ENCODE assay signal across 12 cellular contexts in the genomic region with DNA sequence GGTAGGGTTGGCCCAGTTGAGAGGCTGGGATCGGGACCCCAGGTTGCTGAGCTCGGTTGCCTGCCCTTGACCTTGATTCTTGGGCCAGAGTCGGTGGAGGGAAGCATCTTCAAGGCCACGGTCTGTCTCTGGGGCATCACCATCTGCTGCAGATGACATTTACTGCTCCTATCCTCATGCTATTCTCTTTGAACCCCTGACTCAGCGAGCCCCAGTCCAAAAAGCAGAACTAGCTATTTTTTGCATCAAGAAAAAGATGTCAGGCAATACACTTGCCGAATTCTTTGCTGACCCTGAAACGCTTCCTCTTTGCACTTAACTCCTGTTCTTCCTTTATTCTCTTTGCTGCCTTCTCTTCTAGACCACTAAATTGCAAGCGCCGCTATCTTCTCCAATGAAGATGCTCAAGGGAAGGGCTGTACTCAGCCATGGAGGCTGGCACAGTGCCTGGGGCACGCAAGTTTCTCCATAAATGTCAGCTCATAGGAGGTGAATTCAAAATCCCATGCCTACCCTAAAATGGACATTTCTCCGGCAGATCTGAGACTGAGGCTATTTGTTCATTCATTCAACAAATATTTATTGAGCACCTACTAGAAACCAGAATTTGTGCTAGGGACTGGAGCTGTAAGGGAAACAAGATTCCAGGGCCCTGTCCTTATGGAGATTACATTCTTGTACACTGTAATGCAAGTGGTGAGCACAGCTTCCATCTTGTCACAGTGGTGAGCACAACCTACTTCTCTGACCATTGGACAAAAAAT. TPM values are rescaled to one million over a fixed set of nuclear protein-coding genes. Genes with fewer than 3 reads are reported as not detected.
DNase-seq lines count a peak whose midpoint lies in the region; ATAC-seq and TF ChIP-seq lines count a peak whose summit lies in the region.
"Had no signal": no experiment of that assay in that cellular context is flagged by ENCODE, and none has a peak within 500 bp of the region (broad histone marks: within the 10 kb centered on the region; RNA-seq: fewer than 3 reads in every experiment).

No MANE protein-coding gene starts in this region.

- H3K27me3 ChIP-seq in ACC112 (ENCODE audit: insufficient read depth, low read length): no peaks in the 10 kb centered on the region
- H3K27me3 ChIP-seq in naive thymus-derived CD4-positive, alpha-beta T cell (ENCODE audit: control insufficient read depth in 2 of 2, insufficient read depth in 2 of 2, low read length in 2 of 2): no peaks in the 10 kb centered on the region
- no peaks in the 10 kb centered on the region for H3K27me3 ChIP-seq in WERI-Rb-1 (ENCODE audit: insufficient read depth, low read depth, severe bottlenecking)

- no peaks in the 10 kb centered on the region for H3K9me3 Mint-ChIP-seq in effector memory CD8-positive, alpha-beta T cell
- peaks cover 0 to 2% (median 0%) of the 10 kb centered on the region in 11 donors for H3K9me3 Mint-ChIP-seq in naive thymus-derived CD4-positive, alpha-beta T cell
- H3K9me3 Mint-ChIP-seq in activated CD4-positive, alpha-beta T cell treated with anti-CD3 and anti-CD28 coated beads, Interleukin-2, amount 10 ng/mL, durations not matched to agents 7 days and 5 days: peaks cover 8% of the 10 kb centered on the region
- H3K9me3 Mint-ChIP-seq: CD4-positive, CD25-positive, alpha-beta regulatory T cell; T-cell had no signal

- CTCF ChIA-PET in naive thymus-derived CD4-positive, alpha-beta T cell (lab: Charles Lee): no interaction called here
- CTCF ChIA-PET in activated CD4-positive, alpha-beta T cell treated with anti-CD3 and anti-CD28 coated beads, Interleukin-2, amount 10 ng/mL, durations not matched to agents 7 days and 5 days (lab: Charles Lee): interaction anchor here (1.0 kb wide), 1 partner anchor 14 kb away, joined by 4 read pairs; no protein-coding TSS in a partner anchor

- no peak overlapping the region for H3K4me3 Mint-ChIP-seq in effector memory CD8-positive, alpha-beta T cell
- H3K4me3 Mint-ChIP-seq in naive thymus-derived CD4-positive, alpha-beta T cell: no peak overlapping the region
- no peak overlapping the region for H3K4me3 Mint-ChIP-seq in activated CD4-positive, alpha-beta T cell treated with anti-CD3 and anti-CD28 coated beads, Interleukin-2, amount 10 ng/mL, durations not matched to agents 7 days and 5 days
- H3K4me3 Mint-ChIP-seq: CD4-positive, CD25-positive, alpha-beta regulatory T cell; T-cell had no signal

- H3K36me3 Mint-ChIP-seq in effector memory CD8-positive, alpha-beta T cell (ENCODE audit: insufficient read depth): peaks cover 4% of the 10 kb centered on the region
- H3K36me3 Mint-ChIP-seq in naive thymus-derived CD4-positive, alpha-beta T cell: peaks cover 0 to 8% (median 0%) of the 10 kb centered on the region in 5 donors
- H3K36me3 Mint-ChIP-seq in activated CD4-positive, alpha-beta T cell treated with anti-CD3 and anti-CD28 coated beads, Interleukin-2, amount 10 ng/mL, durations not matched to agents 7 days and 5 days (ENCODE audit: low read depth): no peaks in the 10 kb centered on the region
- H3K36me3 Mint-ChIP-seq: CD4-positive, CD25-positive, alpha-beta regulatory T cell had no signal

- H3K36me3 ChIP-seq in ACC112 (ENCODE audit: insufficient read depth, low read length) (no peaks in the 10 kb centered on the region), WERI-Rb-1 (no peaks in the 10 kb centered on the region)
- no peaks in the 10 kb centered on the region for H3K36me3 ChIP-seq in naive thymus-derived CD4-positive, alpha-beta T cell (ENCODE audit: control insufficient read depth in 2 of 3, insufficient read depth in 3 of 3, low read length in 3 of 3)

- no peak overlapping the region for H2AFZ ChIP-seq in ACC112 (ENCODE audit: low read length, unreplicated experiment)

- H3K4me1 Mint-ChIP-seq in effector memory CD8-positive, alpha-beta T cell (ENCODE audit: low read depth in 2 of 2): peaks cover 7 to 14% of the 10 kb centered on the region in 2 donors
- H3K4me1 Mint-ChIP-seq in naive thymus-derived CD4-positive, alpha-beta T cell: peaks cover 4 to 33% (median 10%) of the 10 kb centered on the region in 7 donors
- H3K4me1 Mint-ChIP-seq in activated CD4-positive, alpha-beta T cell treated with anti-CD3 and anti-CD28 coated beads, Interleukin-2, amount 10 ng/mL, durations not matched to agents 7 days and 5 days: peaks cover 30% of the 10 kb centered on the region

- H3K27me3 Mint-ChIP-seq in effector memory CD8-positive, alpha-beta T cell: no peaks in the 10 kb centered on the region
- H3K27me3 Mint-ChIP-seq in naive thymus-derived CD4-positive, alpha-beta T cell: no peaks in the 10 kb centered on the region
- H3K27me3 Mint-ChIP-seq in activated CD4-positive, alpha-beta T cell treated with anti-CD3 and anti-CD28 coated beads, Interleukin-2, amount 10 ng/mL, durations not matched to agents 7 days and 5 days: no peaks in the 10 kb centered on the region
- H3K27me3 Mint-ChIP-seq: T-cell had no signal

- no peaks in the 10 kb centered on the region for H3K9me3 ChIP-seq in naive thymus-derived CD4-positive, alpha-beta T cell (ENCODE audit: control insufficient read depth in 2 of 3, low read length in 3 of 3)
- no peaks in the 10 kb centered on the region for H3K9me3 ChIP-seq in WERI-Rb-1 (ENCODE audit: severe bottlenecking)

- intact Hi-C loops in naive thymus-derived CD4-positive, alpha-beta T cell (cut with micrococcal nuclease): no loop called here

- H3K79me2 ChIP-seq in ACC112 (ENCODE audit: control insufficient read depth, insufficient read depth, low read length, unreplicated experiment): no peaks in the 10 kb centered on the region

- TF ChIP-seq CTCF in WERI-Rb-1 (IDR thresholded peaks at IDR 0.05; ENCODE audit: low read depth, low read length): no peak

- peak overlapping the region; percentile 94 for H3K27ac ChIP-seq in ACC112 (ENCODE audit: low read depth, low read length)
- no peak overlapping the region for H3K27ac ChIP-seq in naive thymus-derived CD4-positive, alpha-beta T cell (ENCODE audit: low read depth, low read length)
- no peak overlapping the region for H3K27ac ChIP-seq in WERI-Rb-1

- H3K4me1 ChIP-seq in ACC112 (ENCODE audit: control insufficient read depth, insufficient read depth, low read length, unreplicated experiment): peaks cover 26% of the 10 kb centered on the region
- H3K4me1 ChIP-seq in naive thymus-derived CD4-positive, alpha-beta T cell (ENCODE audit: control insufficient read depth in 2 of 2, insufficient read depth in 2 of 2, low read length in 2 of 2): peaks cover 0 to 4% of the 10 kb centered on the region in 2 donors

- peak; percentile 19 for ATAC-seq in effector memory CD8-positive, alpha-beta T cell (replicated peaks)
- ATAC-seq in naive thymus-derived CD4-positive, alpha-beta T cell: peak; percentile 74
- no peak for ATAC-seq in HG03280 (IDR thresholded peaks at IDR 0.05; ENCODE audit: unreplicated experiment)
- ATAC-seq: T-cell had no signal

- H3K4me3 ChIP-seq in ACC112 (ENCODE audit: low read depth, low read length) (peak overlapping the region; percentile 52), WERI-Rb-1 (ENCODE audit: low read depth, low read length) (no peak overlapping the region)
- H3K4me3 ChIP-seq in naive thymus-derived CD4-positive, alpha-beta T cell (ENCODE audit: low read length): no peak overlapping the region

- POLR2A ChIA-PET in naive thymus-derived CD4-positive, alpha-beta T cell (lab: Charles Lee): interaction anchor here (1.3 kb wide), 1 partner anchor 11 kb away, joined by 3 read pairs; no protein-coding TSS in a partner anchor
- POLR2A ChIA-PET in activated CD4-positive, alpha-beta T cell treated with anti-CD3 and anti-CD28 coated beads, Interleukin-2, amount 10 ng/mL, durations not matched to agents 7 days and 5 days (lab: Charles Lee): no interaction called here

- H3K27ac Mint-ChIP-seq in effector memory CD8-positive, alpha-beta T cell: no peak overlapping the region
- no peak overlapping the region for H3K27ac Mint-ChIP-seq in naive thymus-derived CD4-positive, alpha-beta T cell
- H3K27ac Mint-ChIP-seq in activated CD4-positive, alpha-beta T cell treated with anti-CD3 and anti-CD28 coated beads, Interleukin-2, amount 10 ng/mL, durations not matched to agents 7 days and 5 days: no peak overlapping the region
- H3K27ac Mint-ChIP-seq: CD4-positive, CD25-positive, alpha-beta regulatory T cell; T-cell had no signal

- in situ Hi-C loops in ACHN (cut with HindIII; ENCODE audit: low pct_ligation_motif_present, low pct_unique_long_range_greater_than_20kb, low sequenced_read_pairs): no loop called here

- DNase-seq in MV-4-11 (lab: John Stamatoyannopoulos, UW) (peak; percentile 98), WERI-Rb-1 (no peak), ACHN (no peak)
- no peak for DNase-seq in effector memory CD8-positive, alpha-beta T cell
- DNase-seq in naive thymus-derived CD4-positive, alpha-beta T cell: no peak
- DNase-seq in activated CD4-positive, alpha-beta T cell treated with anti-CD3 and anti-CD28 coated beads, Interleukin-2, amount 10 ng/mL, durations not matched to agents 7 days and 5 days: no peak
- DNase-seq: activated effector memory CD4-positive, alpha-beta T cell treated with Interleukin-2 at 50 U/mL for 16 hours; CD4-positive, CD25-positive, alpha-beta regulatory T cell; NCI-H187 treated with DMSO at 0.1 percent for 48 hours; T-cell had no signal

RNA-seq across cellular contexts. Expression of a gene that starts 20.5 kb away (rescaled TPM):
- 100 to 1,000 TPM; 216 to 519 (median 264) TPM for total RNA-seq in naive thymus-derived CD4-positive, alpha-beta T cell
- polyA plus RNA-seq in naive thymus-derived CD4-positive, alpha-beta T cell: 100 to 1,000 TPM; 522 to 559 TPM
- 100 to 1,000 TPM; 529 to 567 TPM for total RNA-seq in activated CD4-positive, alpha-beta T cell treated with anti-CD3 and anti-CD28 coated beads, Interleukin-2, amount 10 ng/mL, durations not matched to agents 7 days and 5 days
